9 cellular contexts compared by ENCODE assay signal in genomic region chr3:98732239-98733054, GRCh38. TPM values are rescaled to one million over a fixed set of nuclear protein-coding genes. Genes with fewer than 3 reads are reported as not detected.
A peak's percentile ranks its signal among the peaks of the same experiment; 100 is the strongest.
DNase-seq lines count a peak whose midpoint lies in the region; TF ChIP-seq lines count a peak whose summit lies in the region.
"Had no signal": no experiment of that assay in that cellular context is flagged by ENCODE, and none has a peak within 500 bp of the region (broad histone marks: within the 10 kb centered on the region; RNA-seq: fewer than 3 reads in every experiment).

No MANE protein-coding gene starts in this region.

- peak; percentile 33 for DNase-seq in NCI-H2107 treated with DMSO at 0.1 percent for 48 hours (lab: John Stamatoyannopoulos, UW; ENCODE audit: unreplicated experiment)
- no peak for DNase-seq in NCI-H2107 (lab: John Stamatoyannopoulos, UW)
- DNase-seq in GM23248, result peak; percentile 54
- peak; percentile 36 to 51 for DNase-seq in activated T-cell treated with anti-CD3 and anti-CD28 coated beads, Interleukin-2, amount 50 U/mL, for 48 hours
- peak; percentile 16 for DNase-seq in germinal center (ENCODE audit: low spot score)
- DNase-seq in GOT3 (lab: John Stamatoyannopoulos, UW), result no peak

- H3K36me3 Mint-ChIP-seq in nephron (ENCODE audit: low read depth), result peaks cover 11% of the 10 kb centered on the region

- H3K27ac Mint-ChIP-seq in nephron, result peak overlapping the region; percentile 67 to 95 (median 90)

- peak overlapping the region; percentile 89 to 94 (median 90) for H3K4me3 Mint-ChIP-seq in nephron

- peak overlapping the region; percentile 40 for H3K4me2 ChIP-seq in GM23248 (ENCODE audit: unreplicated experiment)
- peak overlapping the region; percentile 75 for H3K4me2 ChIP-seq in Loucy (ENCODE audit: low read depth, low read length, poor library complexity, severe bottlenecking)

- peaks cover 66% of the 10 kb centered on the region for H3K27me3 ChIP-seq in GM23248 (replicated peaks; ENCODE audit: insufficient read depth)
- H3K27me3 ChIP-seq in Loucy (ENCODE audit: insufficient read depth, low read length, poor library complexity, severe bottlenecking), result peaks cover 40% of the 10 kb centered on the region

- H3K9ac ChIP-seq in GM23248, result no peak overlapping the region
- peak overlapping the region; percentile 17 for H3K9ac ChIP-seq in Loucy (ENCODE audit: low read depth, low read length, poor library complexity, severe bottlenecking)

- no peaks in the 10 kb centered on the region for H3K36me3 ChIP-seq in GM23248 (ENCODE audit: low read depth)
- no peaks in the 10 kb centered on the region for H3K36me3 ChIP-seq in Loucy (ENCODE audit: insufficient read depth, low read length)

- H3K9me3 ChIP-seq in GM23248 (ENCODE audit: low read depth) (no peaks in the 10 kb centered on the region), Loucy (ENCODE audit: insufficient read depth, low read depth, low read length) (no peaks in the 10 kb centered on the region)

- H3K4me1 ChIP-seq in GM23248 (ENCODE audit: insufficient read depth) (peaks cover 7% of the 10 kb centered on the region; the same call in 1 of the 2 replicates), Loucy (ENCODE audit: insufficient read depth, low read length, poor library complexity, severe bottlenecking) (peaks cover 20% of the 10 kb centered on the region)

- H3K9me3 Mint-ChIP-seq in nephron, result no peaks in the 10 kb centered on the region

- peaks cover 11% of the 10 kb centered on the region for H3K4me1 Mint-ChIP-seq in nephron

- H3F3A ChIP-seq in GM23248 (ENCODE audit: insufficient read depth) (no peaks in the 10 kb centered on the region), Loucy (ENCODE audit: low read depth) (no peaks in the 10 kb centered on the region)

- peaks cover 53% of the 10 kb centered on the region for H3K27me3 Mint-ChIP-seq in nephron (ENCODE audit: low read depth)

- H2AFZ ChIP-seq in GM23248, result peak overlapping the region; percentile 62
- H2AFZ ChIP-seq in Loucy (ENCODE audit: low read length), result peak overlapping the region; percentile 83

- H3K4me3 ChIP-seq in GM23248 (peak overlapping the region; percentile 66), Loucy (ENCODE audit: low read length, poor library complexity, severe bottlenecking) (peak overlapping the region; percentile 70)

- in situ Hi-C loops in GM23248 (cut with MboI), result no loop called here

- H3K79me2 ChIP-seq in GM23248 (ENCODE audit: insufficient read depth) (no peaks in the 10 kb centered on the region), Loucy (ENCODE audit: insufficient read depth, low read length) (no peaks in the 10 kb centered on the region)

- no peaks in the 10 kb centered on the region for H3K9me2 ChIP-seq in GM23248 (ENCODE audit: insufficient read depth)
- H3K9me2 ChIP-seq in Loucy (replicated peaks; ENCODE audit: low read depth, low read length), result no peaks in the 10 kb centered on the region

- WGBS in GM23248 (ENCODE audit: low coverage in 1 of 2, low lambda C conversion rate in 2 of 2, missing lambda C conversion rate in 2 of 2), 2 experiments, result 1 to 3% methylated on average over 52 to 80 of the region's 80 CpGs

- H3K27ac ChIP-seq in GM23248, result no peak overlapping the region
- H3K27ac ChIP-seq: C4-2B had no signal

- H4K20me1 ChIP-seq in GM23248 (ENCODE audit: insufficient read depth) (no peaks in the 10 kb centered on the region), Loucy (ENCODE audit: insufficient read depth, low read length, poor library complexity, severe bottlenecking) (no peaks in the 10 kb centered on the region)

- TF ChIP-seq CTCF in Loucy (conservative IDR thresholded peaks at IDR 0.05; ENCODE audit: low read length), result no peak
- no peak for TF ChIP-seq CTCF in nephron (IDR thresholded peaks at IDR 0.05; ENCODE audit: unreplicated experiment in 3 of 3)

RNA-seq across cellular contexts. Expression of gene ST3GAL6, which starts 30.7 kb away (rescaled TPM):
- total RNA-seq in GM23248 (2014; rRNA removed; shearing (Covaris generic)), result not detected in 2 replicates
- 0.56 and 1.9 TPM in 2 replicates for polyA plus RNA-seq in GM23248 (2016; fragmentation: Nextera tagmentation; extraction: Ambion mirVana)

Comparison
In these comparisons a context has a peak if more than half of its experiments do, and no peak if none do; other contexts are left out.
1. DNase-seq: peak in NCI-H2107 treated with DMSO at 0.1 percent for 48 hours (single experiment), GM23248 (single experiment), activated T-cell treated with anti-CD3 and anti-CD28 coated beads, Interleukin-2, amount 50 U/mL, for 48 hours (2 of 2) and germinal center (single experiment); none in NCI-H2107 (single experiment) and GOT3 (single experiment).